In the genomic region with DNA sequence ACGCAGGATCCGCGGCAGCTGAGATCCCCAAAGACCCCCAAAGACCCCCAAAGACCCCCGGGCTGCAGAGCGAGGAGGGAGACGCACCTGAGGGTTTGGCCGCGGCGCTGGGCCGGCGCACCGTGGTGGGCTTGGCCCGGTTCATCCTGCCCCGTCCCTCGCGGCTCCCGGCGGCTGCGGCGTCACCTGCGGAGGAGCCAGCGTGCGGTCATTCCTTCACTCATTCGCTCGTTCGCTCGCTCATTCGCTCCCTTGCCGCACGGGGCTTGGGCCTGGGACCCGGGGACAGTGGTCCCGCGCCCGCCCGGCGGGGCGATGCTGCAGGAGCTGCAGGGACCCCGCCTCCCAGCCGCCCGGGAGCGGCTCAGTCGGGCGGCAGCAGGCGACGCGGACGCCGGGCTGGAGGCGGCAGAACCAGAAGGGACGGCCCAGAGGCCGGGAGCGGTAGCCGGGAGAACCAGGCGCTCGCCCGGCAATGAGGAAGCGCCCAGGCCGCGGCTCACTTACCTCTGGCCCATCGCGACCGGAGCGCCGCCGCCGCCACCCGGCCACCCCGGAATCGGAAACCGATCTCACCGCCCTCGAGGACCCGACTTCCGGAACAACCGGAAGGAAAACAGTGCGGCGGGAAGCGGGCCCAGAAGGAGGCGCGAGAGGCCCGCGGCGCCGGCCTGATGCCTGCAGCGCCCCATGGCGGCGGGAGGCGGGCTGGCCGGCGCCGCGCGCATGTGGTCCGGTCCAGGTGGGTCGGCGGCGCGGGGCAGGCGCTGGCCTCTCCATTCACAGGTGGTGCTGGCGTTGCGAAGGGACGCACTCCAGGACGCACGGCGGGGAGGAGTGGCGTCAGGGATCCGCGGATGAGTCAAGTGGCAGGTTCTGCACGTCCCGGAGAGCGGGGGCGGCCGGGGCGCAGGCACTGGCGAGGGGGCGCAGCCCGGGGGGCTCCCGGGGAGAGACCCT, we compare ENCODE assay signal across 1 cellular context.
TF ChIP-seq lines count a peak whose summit lies in the region.

Gene INTS1 (minus strand): TSS at position 574 of the 960 bp plus-strand sequence. CDS start 429 bp downstream, at position 145.

TF ChIP-seq in K562, 482 proteins besides CTCF, POLR2A, EP300 and RAD21 (continued from another document and continues in another):
- TF ChIP-seq CCNT2 (IDR thresholded peaks at IDR 0.05; ENCODE audit: borderline replicate concordance, extremely low read depth, insufficient read length, low read depth, low read length) (peak; percentile 88), MYC (IDR thresholded peaks at IDR 0.05; ENCODE audit: low read depth, low read length) (peak; percentile 98), MYC (CRISPR knock-in tag; IDR thresholded peaks at IDR 0.05; ENCODE audit: borderline replicate concordance, low read depth) (no peak), ARNT (IDR thresholded peaks at IDR 0.05) (no peak), ETV5 (CRISPR knock-in tag; IDR thresholded peaks at IDR 0.05; ENCODE audit: low read depth) (peak; percentile 88), CSDE1 (IDR thresholded peaks at IDR 0.05) (no peak), NFE2 (IDR thresholded peaks at IDR 0.05; ENCODE audit: low read depth) (no peak), NONO (IDR thresholded peaks at IDR 0.05; ENCODE audit: low read depth in 2 of 2, low read length in 1 of 2) (peak in 1 of 2 experiments; percentile 81; a peak in 2 of 4 replicates), KDM1A (IDR thresholded peaks at IDR 0.05) (no peak), MTA2 (IDR thresholded peaks at IDR 0.05; ENCODE audit: low read depth) (no peak; the same call in 1 of the 2 replicates), E2F3 (CRISPR knock-in tag; IDR thresholded peaks at IDR 0.05) (no peak; the same call in 1 of the 2 replicates), ZNF717 (CRISPR knock-in tag; IDR thresholded peaks at IDR 0.05) (no peak), ZNF175 (CRISPR knock-in tag; IDR thresholded peaks at IDR 0.05; ENCODE audit: low read depth) (no peak), RFX5 (IDR thresholded peaks at IDR 0.05; ENCODE audit: low read depth, low read length) (no peak), YY1 (IDR thresholded peaks at IDR 0.05; ENCODE audit: borderline replicate concordance in 1 of 3, control insufficient read depth in 1 of 3, extremely low read depth in 1 of 3, insufficient read depth in 3 of 3, insufficient read length in 1 of 3, insufficient replicate concordance in 2 of 3, low read depth in 1 of 3, low read length in 2 of 3) (peak; percentile 19 to 84 (median 81)), ZBTB17 (CRISPR knock-in tag; IDR thresholded peaks at IDR 0.05) (0 out of 2 replicates have a peak, but pooled peaks have one; percentile 22), MYNN (IDR thresholded peaks at IDR 0.05) (no peak), MYNN (CRISPR knock-in tag; IDR thresholded peaks at IDR 0.05) (no peak), HLTF (IDR thresholded peaks at IDR 0.05) (no peak), ARHGAP35 (IDR thresholded peaks at IDR 0.05; ENCODE audit: partially characterized antibody) (no peak), SP2 (IDR thresholded peaks at IDR 0.05; ENCODE audit: extremely low read depth, low read depth, low read length, poor library complexity, severe bottlenecking) (peak; percentile 84), ZNF696 (CRISPR knock-in tag; conservative IDR thresholded peaks at IDR 0.05) (no peak), CXXC5 (CRISPR knock-in tag; IDR thresholded peaks at IDR 0.05) (peak; percentile 95), TBL1XR1 (IDR thresholded peaks at IDR 0.05; ENCODE audit: low read length in 2 of 2) (peak in 1 of 2 experiments; percentile 63; a peak in 1 of 4 replicates), TCF15 (CRISPR knock-in tag; IDR thresholded peaks at IDR 0.05) (no peak), JUND (IDR thresholded peaks at IDR 0.05; ENCODE audit: borderline replicate concordance, low read depth, low read length) (peak; percentile 71), JUND (tag; IDR thresholded peaks at IDR 0.05; ENCODE audit: borderline replicate concordance, low read depth, low read length) (no peak), RBM14 (IDR thresholded peaks at IDR 0.05; ENCODE audit: borderline replicate concordance, insufficient read depth, low read depth, low read length) (no peak), ZNF695 (CRISPR knock-in tag; IDR thresholded peaks at IDR 0.05) (no peak), ZNF408 (CRISPR knock-in tag; IDR thresholded peaks at IDR 0.05; ENCODE audit: low read depth) (no peak), NEUROD1 (IDR thresholded peaks at IDR 0.05; ENCODE audit: borderline replicate concordance, low read depth, low read length, partially characterized antibody) (peak; percentile 36), WHSC1 (IDR thresholded peaks at IDR 0.05; ENCODE audit: low read length) (no peak)
- TF ChIP-seq, protein P1, sequence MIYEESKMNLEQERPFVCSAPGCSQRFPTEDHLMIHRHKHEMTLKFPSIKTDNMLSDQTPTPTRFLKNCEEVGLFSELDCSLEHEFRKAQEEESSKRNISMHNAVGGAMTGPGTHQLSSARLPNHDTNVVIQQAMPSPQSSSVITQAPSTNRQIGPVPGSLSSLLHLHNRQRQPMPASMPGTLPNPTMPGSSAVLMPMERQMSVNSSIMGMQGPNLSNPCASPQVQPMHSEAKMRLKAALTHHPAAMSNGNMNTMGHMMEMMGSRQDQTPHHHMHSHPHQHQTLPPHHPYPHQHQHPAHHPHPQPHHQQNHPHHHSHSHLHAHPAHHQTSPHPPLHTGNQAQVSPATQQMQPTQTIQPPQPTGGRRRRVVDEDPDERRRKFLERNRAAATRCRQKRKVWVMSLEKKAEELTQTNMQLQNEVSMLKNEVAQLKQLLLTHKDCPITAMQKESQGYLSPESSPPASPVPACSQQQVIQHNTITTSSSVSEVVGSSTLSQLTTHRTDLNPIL (CRISPR knock-in tag; IDR thresholded peaks at IDR 0.05), result no peak
- TF ChIP-seq, protein P2, sequence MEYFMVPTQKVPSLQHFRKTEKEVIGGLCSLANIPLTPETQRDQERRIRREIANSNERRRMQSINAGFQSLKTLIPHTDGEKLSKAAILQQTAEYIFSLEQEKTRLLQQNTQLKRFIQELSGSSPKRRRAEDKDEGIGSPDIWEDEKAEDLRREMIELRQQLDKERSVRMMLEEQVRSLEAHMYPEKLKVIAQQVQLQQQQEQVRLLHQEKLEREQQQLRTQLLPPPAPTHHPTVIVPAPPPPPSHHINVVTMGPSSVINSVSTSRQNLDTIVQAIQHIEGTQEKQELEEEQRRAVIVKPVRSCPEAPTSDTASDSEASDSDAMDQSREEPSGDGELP (CRISPR knock-in tag; IDR thresholded peaks at IDR 0.05; ENCODE audit: borderline replicate concordance), result peak; percentile 70; the same call in 1 of the 2 replicates
- TF ChIP-seq, protein P3, sequence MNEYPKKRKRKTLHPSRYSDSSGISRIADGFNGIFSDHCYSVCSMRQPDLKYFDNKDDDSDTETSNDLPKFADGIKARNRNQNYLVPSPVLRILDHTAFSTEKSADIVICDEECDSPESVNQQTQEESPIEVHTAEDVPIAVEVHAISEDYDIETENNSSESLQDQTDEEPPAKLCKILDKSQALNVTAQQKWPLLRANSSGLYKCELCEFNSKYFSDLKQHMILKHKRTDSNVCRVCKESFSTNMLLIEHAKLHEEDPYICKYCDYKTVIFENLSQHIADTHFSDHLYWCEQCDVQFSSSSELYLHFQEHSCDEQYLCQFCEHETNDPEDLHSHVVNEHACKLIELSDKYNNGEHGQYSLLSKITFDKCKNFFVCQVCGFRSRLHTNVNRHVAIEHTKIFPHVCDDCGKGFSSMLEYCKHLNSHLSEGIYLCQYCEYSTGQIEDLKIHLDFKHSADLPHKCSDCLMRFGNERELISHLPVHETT (CRISPR knock-in tag; conservative IDR thresholded peaks at IDR 0.05 in 1 of 2, IDR thresholded peaks at IDR 0.05 in 1 of 2), result peak in 1 of 2 experiments; percentile 97; a peak in 2 of 4 replicates
- TF ChIP-seq, protein P4, sequence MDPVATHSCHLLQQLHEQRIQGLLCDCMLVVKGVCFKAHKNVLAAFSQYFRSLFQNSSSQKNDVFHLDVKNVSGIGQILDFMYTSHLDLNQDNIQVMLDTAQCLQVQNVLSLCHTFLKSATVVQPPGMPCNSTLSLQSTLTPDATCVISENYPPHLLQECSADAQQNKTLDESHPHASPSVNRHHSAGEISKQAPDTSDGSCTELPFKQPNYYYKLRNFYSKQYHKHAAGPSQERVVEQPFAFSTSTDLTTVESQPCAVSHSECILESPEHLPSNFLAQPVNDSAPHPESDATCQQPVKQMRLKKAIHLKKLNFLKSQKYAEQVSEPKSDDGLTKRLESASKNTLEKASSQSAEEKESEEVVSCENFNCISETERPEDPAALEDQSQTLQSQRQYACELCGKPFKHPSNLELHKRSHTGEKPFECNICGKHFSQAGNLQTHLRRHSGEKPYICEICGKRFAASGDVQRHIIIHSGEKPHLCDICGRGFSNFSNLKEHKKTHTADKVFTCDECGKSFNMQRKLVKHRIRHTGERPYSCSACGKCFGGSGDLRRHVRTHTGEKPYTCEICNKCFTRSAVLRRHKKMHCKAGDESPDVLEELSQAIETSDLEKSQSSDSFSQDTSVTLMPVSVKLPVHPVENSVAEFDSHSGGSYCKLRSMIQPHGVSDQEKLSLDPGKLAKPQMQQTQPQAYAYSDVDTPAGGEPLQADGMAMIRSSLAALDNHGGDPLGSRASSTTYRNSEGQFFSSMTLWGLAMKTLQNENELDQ (CRISPR knock-in tag; IDR thresholded peaks at IDR 0.05; ENCODE audit: borderline replicate concordance), result no peak
- TF ChIP-seq, protein P5, sequence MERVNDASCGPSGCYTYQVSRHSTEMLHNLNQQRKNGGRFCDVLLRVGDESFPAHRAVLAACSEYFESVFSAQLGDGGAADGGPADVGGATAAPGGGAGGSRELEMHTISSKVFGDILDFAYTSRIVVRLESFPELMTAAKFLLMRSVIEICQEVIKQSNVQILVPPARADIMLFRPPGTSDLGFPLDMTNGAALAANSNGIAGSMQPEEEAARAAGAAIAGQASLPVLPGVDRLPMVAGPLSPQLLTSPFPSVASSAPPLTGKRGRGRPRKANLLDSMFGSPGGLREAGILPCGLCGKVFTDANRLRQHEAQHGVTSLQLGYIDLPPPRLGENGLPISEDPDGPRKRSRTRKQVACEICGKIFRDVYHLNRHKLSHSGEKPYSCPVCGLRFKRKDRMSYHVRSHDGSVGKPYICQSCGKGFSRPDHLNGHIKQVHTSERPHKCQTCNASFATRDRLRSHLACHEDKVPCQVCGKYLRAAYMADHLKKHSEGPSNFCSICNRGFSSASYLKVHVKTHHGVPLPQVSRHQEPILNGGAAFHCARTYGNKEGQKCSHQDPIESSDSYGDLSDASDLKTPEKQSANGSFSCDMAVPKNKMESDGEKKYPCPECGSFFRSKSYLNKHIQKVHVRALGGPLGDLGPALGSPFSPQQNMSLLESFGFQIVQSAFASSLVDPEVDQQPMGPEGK (CRISPR knock-in tag; IDR thresholded peaks at IDR 0.05; ENCODE audit: borderline replicate concordance), result no peak
- TF ChIP-seq, protein P6, sequence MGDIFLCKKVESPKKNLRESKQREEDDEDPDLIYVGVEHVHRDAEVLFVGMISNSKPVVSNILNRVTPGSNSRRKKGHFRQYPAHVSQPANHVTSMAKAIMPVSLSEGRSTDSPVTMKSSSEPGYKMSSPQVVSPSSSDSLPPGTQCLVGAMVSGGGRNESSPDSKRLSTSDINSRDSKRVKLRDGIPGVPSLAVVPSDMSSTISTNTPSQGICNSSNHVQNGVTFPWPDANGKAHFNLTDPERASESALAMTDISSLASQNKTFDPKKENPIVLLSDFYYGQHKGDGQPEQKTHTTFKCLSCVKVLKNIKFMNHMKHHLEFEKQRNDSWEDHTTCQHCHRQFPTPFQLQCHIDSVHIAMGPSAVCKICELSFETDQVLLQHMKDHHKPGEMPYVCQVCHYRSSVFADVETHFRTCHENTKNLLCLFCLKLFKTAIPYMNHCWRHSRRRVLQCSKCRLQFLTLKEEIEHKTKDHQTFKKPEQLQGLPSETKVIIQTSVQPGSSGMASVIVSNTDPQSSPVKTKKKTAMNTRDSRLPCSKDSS (IDR thresholded peaks at IDR 0.05; ENCODE audit: low read depth, partially characterized antibody), result no peak
- TF ChIP-seq, protein P7, sequence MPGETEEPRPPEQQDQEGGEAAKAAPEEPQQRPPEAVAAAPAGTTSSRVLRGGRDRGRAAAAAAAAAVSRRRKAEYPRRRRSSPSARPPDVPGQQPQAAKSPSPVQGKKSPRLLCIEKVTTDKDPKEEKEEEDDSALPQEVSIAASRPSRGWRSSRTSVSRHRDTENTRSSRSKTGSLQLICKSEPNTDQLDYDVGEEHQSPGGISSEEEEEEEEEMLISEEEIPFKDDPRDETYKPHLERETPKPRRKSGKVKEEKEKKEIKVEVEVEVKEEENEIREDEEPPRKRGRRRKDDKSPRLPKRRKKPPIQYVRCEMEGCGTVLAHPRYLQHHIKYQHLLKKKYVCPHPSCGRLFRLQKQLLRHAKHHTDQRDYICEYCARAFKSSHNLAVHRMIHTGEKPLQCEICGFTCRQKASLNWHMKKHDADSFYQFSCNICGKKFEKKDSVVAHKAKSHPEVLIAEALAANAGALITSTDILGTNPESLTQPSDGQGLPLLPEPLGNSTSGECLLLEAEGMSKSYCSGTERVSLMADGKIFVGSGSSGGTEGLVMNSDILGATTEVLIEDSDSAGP (CRISPR knock-in tag; IDR thresholded peaks at IDR 0.05), result no peak
- TF ChIP-seq, protein P8, sequence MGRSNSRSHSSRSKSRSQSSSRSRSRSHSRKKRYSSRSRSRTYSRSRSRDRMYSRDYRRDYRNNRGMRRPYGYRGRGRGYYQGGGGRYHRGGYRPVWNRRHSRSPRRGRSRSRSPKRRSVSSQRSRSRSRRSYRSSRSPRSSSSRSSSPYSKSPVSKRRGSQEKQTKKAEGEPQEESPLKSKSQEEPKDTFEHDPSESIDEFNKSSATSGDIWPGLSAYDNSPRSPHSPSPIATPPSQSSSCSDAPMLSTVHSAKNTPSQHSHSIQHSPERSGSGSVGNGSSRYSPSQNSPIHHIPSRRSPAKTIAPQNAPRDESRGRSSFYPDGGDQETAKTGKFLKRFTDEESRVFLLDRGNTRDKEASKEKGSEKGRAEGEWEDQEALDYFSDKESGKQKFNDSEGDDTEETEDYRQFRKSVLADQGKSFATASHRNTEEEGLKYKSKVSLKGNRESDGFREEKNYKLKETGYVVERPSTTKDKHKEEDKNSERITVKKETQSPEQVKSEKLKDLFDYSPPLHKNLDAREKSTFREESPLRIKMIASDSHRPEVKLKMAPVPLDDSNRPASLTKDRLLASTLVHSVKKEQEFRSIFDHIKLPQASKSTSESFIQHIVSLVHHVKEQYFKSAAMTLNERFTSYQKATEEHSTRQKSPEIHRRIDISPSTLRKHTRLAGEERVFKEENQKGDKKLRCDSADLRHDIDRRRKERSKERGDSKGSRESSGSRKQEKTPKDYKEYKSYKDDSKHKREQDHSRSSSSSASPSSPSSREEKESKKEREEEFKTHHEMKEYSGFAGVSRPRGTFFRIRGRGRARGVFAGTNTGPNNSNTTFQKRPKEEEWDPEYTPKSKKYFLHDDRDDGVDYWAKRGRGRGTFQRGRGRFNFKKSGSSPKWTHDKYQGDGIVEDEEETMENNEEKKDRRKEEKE (IDR thresholded peaks at IDR 0.05; ENCODE audit: borderline replicate concordance in 1 of 2, control insufficient read depth in 1 of 2, low read depth in 2 of 2, low read length in 1 of 2), result peak in 1 of 2 experiments; percentile 87; a peak in 2 of 4 replicates
- TF ChIP-seq, protein P9, sequence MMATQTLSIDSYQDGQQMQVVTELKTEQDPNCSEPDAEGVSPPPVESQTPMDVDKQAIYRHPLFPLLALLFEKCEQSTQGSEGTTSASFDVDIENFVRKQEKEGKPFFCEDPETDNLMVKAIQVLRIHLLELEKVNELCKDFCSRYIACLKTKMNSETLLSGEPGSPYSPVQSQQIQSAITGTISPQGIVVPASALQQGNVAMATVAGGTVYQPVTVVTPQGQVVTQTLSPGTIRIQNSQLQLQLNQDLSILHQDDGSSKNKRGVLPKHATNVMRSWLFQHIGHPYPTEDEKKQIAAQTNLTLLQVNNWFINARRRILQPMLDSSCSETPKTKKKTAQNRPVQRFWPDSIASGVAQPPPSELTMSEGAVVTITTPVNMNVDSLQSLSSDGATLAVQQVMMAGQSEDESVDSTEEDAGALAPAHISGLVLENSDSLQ (IDR thresholded peaks at IDR 0.05), result peak; percentile 73
